Comparison of ENCODE assay signal across 8 cellular contexts in the genomic region with DNA sequence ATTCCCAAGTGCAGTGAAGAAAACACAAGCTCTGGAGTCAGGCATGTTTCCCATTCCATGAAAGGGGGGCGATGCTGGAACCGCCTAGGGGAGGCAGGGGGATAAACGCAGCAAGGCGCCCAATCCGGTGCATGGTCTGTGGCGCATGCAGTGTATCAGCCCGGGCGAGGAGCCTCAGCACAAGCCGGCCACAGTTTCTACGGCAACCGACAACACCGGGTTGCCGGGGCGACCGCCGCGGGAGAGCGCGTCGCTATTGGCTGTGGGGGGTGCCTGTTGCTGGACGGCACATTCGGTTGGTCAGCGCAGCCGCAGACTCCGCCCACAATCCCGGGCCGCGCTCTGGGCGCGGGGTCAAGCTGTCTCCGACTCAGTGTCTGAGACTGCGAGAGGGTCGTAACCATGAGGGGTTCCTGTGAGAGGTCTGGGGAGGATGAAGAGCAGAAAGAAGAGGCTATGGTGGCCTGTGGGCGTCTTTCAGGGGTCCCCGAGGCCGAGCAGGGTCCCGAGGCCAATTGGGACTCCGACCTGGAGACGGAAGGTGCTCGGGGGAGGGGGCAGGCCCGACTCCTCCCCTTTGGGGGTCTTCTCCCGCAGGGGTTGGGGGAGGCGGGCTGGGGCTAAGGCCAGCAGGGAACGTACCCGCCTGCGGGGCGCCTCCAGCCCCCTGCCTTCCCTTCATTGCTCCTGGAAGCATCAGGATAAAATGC. TPM values are rescaled to one million over a fixed set of nuclear protein-coding genes. Genes with fewer than 3 reads are reported as not detected.
DNase-seq lines count a peak whose midpoint lies in the region; ATAC-seq and TF ChIP-seq lines count a peak whose summit lies in the region.

LRRC74B (plus strand) TSS at position 362 of the 710 bp plus-strand sequence; CDS start at position 403, 41 bp downstream.

- H3K27me3 ChIP-seq in left ventricle myocardium inferior (ENCODE audit: low read depth) = peaks cover 6% of the 10 kb centered on the region

- POLR2A ChIA-PET in T-cell (lab: Charles Lee) = no interaction called here

- ATAC-seq in T-cell (replicated peaks in 1 of 4) = peak; percentile 72 to 97 (median 93)

- no peaks in the 10 kb centered on the region for H3K36me3 ChIP-seq in left ventricle myocardium inferior

- no peaks in the 10 kb centered on the region for H3K9me3 Mint-ChIP-seq in T-cell
- no peaks in the 10 kb centered on the region for H3K9me3 Mint-ChIP-seq in type B pancreatic cell

- CTCF ChIA-PET in T-cell (lab: Charles Lee) = no interaction called here

- no peak within 1 kb of the TSS for H3K27ac ChIP-seq in left ventricle myocardium inferior (replicated peaks)

- no peaks in the 10 kb centered on the region for H3K36me3 Mint-ChIP-seq in T-cell
- no peaks in the 10 kb centered on the region for H3K36me3 Mint-ChIP-seq in type B pancreatic cell

- TF ChIP-seq CTCF in left ventricle myocardium inferior (IDR thresholded peaks at IDR 0.05; ENCODE audit: borderline replicate concordance) (no peak), type B pancreatic cell (conservative IDR thresholded peaks at IDR 0.05) (no peak)

- DNase-seq in DMS153 (lab: John Stamatoyannopoulos, UW) = peak; percentile 86
- peak; percentile 89 for DNase-seq in HCEC 1CT
- peak; percentile 85 to 93 (median 87) for DNase-seq in NCI-H1417 (lab: John Stamatoyannopoulos, UW)
- DNase-seq in T-cell = peak; percentile 14 to 75 (median 60)
- DNase-seq in amygdala (lab: John Stamatoyannopoulos, UW) = peak in 55 of 56 donors; percentile 25 to 91 (median 78)
- DNase-seq in left ventricle myocardium inferior = peak; percentile 89
- DNase-seq in posterior cingulate gyrus = peak; percentile 84 to 99 (median 92)
- peak; percentile 95 for DNase-seq in type B pancreatic cell (ENCODE audit: extremely low spot score, unreplicated experiment)

- H3K27ac Mint-ChIP-seq in T-cell = peak within 1 kb of the TSS; percentile 5 to 23
- H3K27ac Mint-ChIP-seq in type B pancreatic cell = peak within 1 kb of the TSS; percentile 79

- H3K27me3 Mint-ChIP-seq in T-cell (peaks cover 21 to 35% of the 10 kb centered on the region in 2 donors), type B pancreatic cell (no peaks in the 10 kb centered on the region)

- peaks cover 20 to 30% (median 22%) of the 10 kb centered on the region in 3 donors for H3K4me1 Mint-ChIP-seq in T-cell
- H3K4me1 Mint-ChIP-seq in type B pancreatic cell (ENCODE audit: unreplicated experiment) = peaks cover 16% of the 10 kb centered on the region

- no peaks in the 10 kb centered on the region for H3K9me3 ChIP-seq in left ventricle myocardium inferior (replicated peaks)

- peaks cover 19% of the 10 kb centered on the region for H3K4me1 ChIP-seq in left ventricle myocardium inferior

- intact Hi-C loops in left ventricle myocardium inferior (cut with micrococcal nuclease) (no loop called here), posterior cingulate gyrus (cut with DNase I) (no loop called here)

- peak within 1 kb of the TSS; percentile 39 to 70 (median 63) for H3K4me3 Mint-ChIP-seq in T-cell
- peak within 1 kb of the TSS; percentile 93 for H3K4me3 Mint-ChIP-seq in type B pancreatic cell

- peak within 1 kb of the TSS; percentile 68 for H3K4me3 ChIP-seq in left ventricle myocardium inferior

RNA-seq across cellular contexts. Expression of gene LRRC74B, which starts in this region (rescaled TPM):
- total RNA-seq in T-cell = under 1 TPM in 2 of 5 donors, not detected in 3; 0.16 to 0.25 TPM
- not detected for total RNA-seq in left ventricle myocardium inferior
- 0.65 TPM in 1 of 2 replicates, not detected in the other for total RNA-seq in type B pancreatic cell (ENCODE audit: low replicate concordance)

Comparison
In these comparisons a context has a peak if more than half of its experiments do, and no peak if none do; other contexts are left out.
1. Peak in DNase-seq and ATAC-seq in T-cell; RNA of the gene not detected or under 1 TPM.
2. Peak in DNase-seq and H3K4me3 ChIP-seq in left ventricle myocardium inferior; RNA of the gene not detected or under 1 TPM.
3. Peak in DNase-seq in type B pancreatic cell; RNA of the gene not detected or under 1 TPM.